In genomic region chr17:75105269-75106080, GRCh38 we compare ENCODE assay signal across 6 cellular contexts. TPM values are rescaled to one million over a fixed set of nuclear protein-coding genes. Genes with fewer than 3 reads are reported as not detected.
DNase-seq lines count a peak whose midpoint lies in the region; ATAC-seq, FAIRE-seq and TF ChIP-seq lines count a peak whose summit lies in the region.

No MANE protein-coding gene starts in this region.

- CTCF ChIA-PET in RWPE1 (lab: Yijun Ruan, JAX), result interaction anchor here (0.5 to 4.7 kb wide), 16 partner anchors 9 to 163 kb away, joined by 3 to 28 read pairs (median 4); partner anchors contain the start of genes NUP85 and SLC16A5

- peak; percentile 89 for TF ChIP-seq CTCF in RWPE1 (conservative IDR thresholded peaks at IDR 0.05; ENCODE audit: low read depth)

- H3K27ac ChIP-seq in RWPE1, result peak overlapping the region; percentile 46

- FAIRE-seq in A204.1 (lab: Jason Lieb, UNC), result peak; percentile 16

- DNase-seq in RWPE1 (ENCODE audit: low spot score) (peak; percentile 58), left cardiac atrium (peak; percentile 68)

- ATAC-seq in GM19351 (IDR thresholded peaks at IDR 0.05; ENCODE audit: unreplicated experiment) (peak; percentile 66), left cardiac atrium (peak in 1 of 2 donors; percentile 61), HG02970 (IDR thresholded peaks at IDR 0.05; ENCODE audit: low FRiP score, unreplicated experiment) (no peak), GM21447 (IDR thresholded peaks at IDR 0.05; ENCODE audit: unreplicated experiment) (no peak)

- intact Hi-C loops in left cardiac atrium (cut with DNase I), result no loop called here

- POLR2A ChIA-PET in RWPE1 (lab: Yijun Ruan, JAX; ENCODE audit: low non-redundant PET), result interaction anchor here (1.0 kb wide), 1 partner anchor 18 kb away, joined by 3 read pairs; the partner anchor contains the start of gene SLC16A5

RNA-seq across cellular contexts. Expression of gene ARMC7, which starts 4.3 kb away (rescaled TPM):
- total RNA-seq in left cardiac atrium, result 1 to 10 TPM; 5.8 to 6.7 TPM

RNA-seq across cellular contexts. Expression of gene SLC16A5, which starts 17.7 kb away (rescaled TPM):
- 10 to 100 TPM in 1 of 2 donors, 1 to 10 TPM in 1; 7.2 to 14.3 TPM for total RNA-seq in left cardiac atrium

RNA-seq across cellular contexts. Expression of gene NT5C, which starts 26.1 kb away (rescaled TPM):
- total RNA-seq in left cardiac atrium, result 10 to 100 TPM; 27.2 to 28.4 TPM

RNA-seq across cellular contexts. Expression of gene JPT1, which starts 48.8 kb away (rescaled TPM):
- 10 to 100 TPM; 16.4 to 19.7 TPM for total RNA-seq in left cardiac atrium

RNA-seq across cellular contexts. Expression of gene KCTD2, which starts 58.5 kb away (rescaled TPM):
- 10 to 100 TPM; 21.4 to 26.2 TPM for total RNA-seq in left cardiac atrium
